16 cellular contexts compared by ENCODE assay signal in genomic region chr17:56798916-56799315, GRCh38. TPM values are rescaled to one million over a fixed set of nuclear protein-coding genes. Genes with fewer than 3 reads are reported as not detected.
DNase-seq lines count a peak whose midpoint lies in the region; ATAC-seq and TF ChIP-seq lines count a peak whose summit lies in the region.
"Had no signal": no experiment of that assay in that cellular context is flagged by ENCODE, and none has a peak within 500 bp of the region (broad histone marks: within the 10 kb centered on the region; RNA-seq: fewer than 3 reads in every experiment).

No MANE protein-coding gene starts in this region.

- H3K36me3 Mint-ChIP-seq in MCF 10A (ENCODE audit: insufficient read depth, unreplicated experiment) = peaks cover 5% of the 10 kb centered on the region
- H3K36me3 Mint-ChIP-seq in CD8-positive, alpha-beta T cell = peaks cover 12% of the 10 kb centered on the region
- H3K36me3 Mint-ChIP-seq: activated CD8-positive, alpha-beta memory T cell treated with anti-CD3 and anti-CD28 coated beads, Interleukin-2, amount 10 ng/mL, durations not matched to agents 7 days and 5 days; activated naive CD4-positive, alpha-beta T cell treated with anti-CD3 and anti-CD28 coated beads, Interleukin-2, amount 50 U/mL, for 72 hours had no signal

- H3K4me1 Mint-ChIP-seq in MCF 10A (ENCODE audit: insufficient read depth, unreplicated experiment) = peaks cover 4% of the 10 kb centered on the region
- H3K4me1 Mint-ChIP-seq in CD8-positive, alpha-beta T cell (ENCODE audit: low read depth) = no peaks in the 10 kb centered on the region
- H3K4me1 Mint-ChIP-seq: activated CD8-positive, alpha-beta memory T cell treated with anti-CD3 and anti-CD28 coated beads, Interleukin-2, amount 10 ng/mL, durations not matched to agents 7 days and 5 days; stimulated activated memory B cell treated with anti-CD40 and anti-IgM and Interleukin-4, amounts not matched to agents 10 μg/mL and 1 μg/mL and 100 μg/mL, for 72 hours had no signal

- no TSS peak for BruUV-seq in MCF 10A (replicated peaks; lab: Mats Ljungman, UMichigan)

- H3K27ac ChIP-seq in breast epithelium = no peak overlapping the region
- no peak overlapping the region for H3K27ac ChIP-seq in CD8-positive, alpha-beta T cell (ENCODE audit: low read depth, low read length)
- H3K27ac ChIP-seq: psoas muscle had no signal

- no peaks in the 10 kb centered on the region for H3K9me3 ChIP-seq in breast epithelium
- H3K9me3 ChIP-seq in CD8-positive, alpha-beta T cell (ENCODE audit: low read length) = no peaks in the 10 kb centered on the region
- H3K9me3 ChIP-seq: psoas muscle had no signal

- POLR2A ChIA-PET in MCF 10A (lab: Yijun Ruan, JAX) = interaction anchor here (0.9 to 1.9 kb wide), 2 partner anchors 10 to 12 kb away, joined by 3 to 9 read pairs; no protein-coding TSS in a partner anchor
- POLR2A ChIA-PET in CD8-positive, alpha-beta T cell (lab: Charles Lee) = no interaction called here

- no peak for ATAC-seq in GM21717 (IDR thresholded peaks at IDR 0.05; ENCODE audit: unreplicated experiment)
- no peak for ATAC-seq in CD8-positive, alpha-beta T cell
- ATAC-seq: activated CD8-positive, alpha-beta memory T cell treated with anti-CD3 and anti-CD28 coated beads, Interleukin-2, amount 10 ng/mL, durations not matched to agents 7 days and 5 days; activated naive CD4-positive, alpha-beta T cell treated with anti-CD3 and anti-CD28 coated beads, Interleukin-2, amount 50 U/mL, for 72 hours; psoas muscle; Right ventricle myocardium inferior; stimulated activated memory B cell treated with anti-CD40 and anti-IgM and Interleukin-4, amounts not matched to agents 10 μg/mL and 1 μg/mL and 100 μg/mL, for 72 hours had no signal

- H3K4me3 Mint-ChIP-seq in MCF 10A (ENCODE audit: unreplicated experiment) = no peak overlapping the region
- H3K4me3 Mint-ChIP-seq in CD8-positive, alpha-beta T cell = no peak overlapping the region
- H3K4me3 Mint-ChIP-seq: activated CD8-positive, alpha-beta memory T cell treated with anti-CD3 and anti-CD28 coated beads, Interleukin-2, amount 10 ng/mL, durations not matched to agents 7 days and 5 days; stimulated activated memory B cell treated with anti-CD40 and anti-IgM and Interleukin-4, amounts not matched to agents 10 μg/mL and 1 μg/mL and 100 μg/mL, for 72 hours had no signal

- no peak overlapping the region for H3K27ac Mint-ChIP-seq in MCF 10A (ENCODE audit: low read depth, unreplicated experiment)
- H3K27ac Mint-ChIP-seq in CD8-positive, alpha-beta T cell = no peak overlapping the region
- H3K27ac Mint-ChIP-seq: activated CD8-positive, alpha-beta memory T cell treated with anti-CD3 and anti-CD28 coated beads, Interleukin-2, amount 10 ng/mL, durations not matched to agents 7 days and 5 days; activated naive CD4-positive, alpha-beta T cell treated with anti-CD3 and anti-CD28 coated beads, Interleukin-2, amount 50 U/mL, for 72 hours; stimulated activated memory B cell treated with anti-CD40 and anti-IgM and Interleukin-4, amounts not matched to agents 10 μg/mL and 1 μg/mL and 100 μg/mL, for 72 hours had no signal

- H3K27me3 Mint-ChIP-seq in MCF 10A (ENCODE audit: insufficient read depth, unreplicated experiment) = no peaks in the 10 kb centered on the region
- H3K27me3 Mint-ChIP-seq in CD8-positive, alpha-beta T cell (ENCODE audit: low read depth) = no peaks in the 10 kb centered on the region
- H3K27me3 Mint-ChIP-seq: activated CD8-positive, alpha-beta memory T cell treated with anti-CD3 and anti-CD28 coated beads, Interleukin-2, amount 10 ng/mL, durations not matched to agents 7 days and 5 days; stimulated activated memory B cell treated with anti-CD40 and anti-IgM and Interleukin-4, amounts not matched to agents 10 μg/mL and 1 μg/mL and 100 μg/mL, for 72 hours had no signal

- H3K27me3 ChIP-seq in breast epithelium = no peaks in the 10 kb centered on the region
- no peaks in the 10 kb centered on the region for H3K27me3 ChIP-seq in CD8-positive, alpha-beta T cell (ENCODE audit: insufficient read depth, low read length)

- H3K4me1 ChIP-seq in breast epithelium = no peaks in the 10 kb centered on the region
- no peaks in the 10 kb centered on the region for H3K4me1 ChIP-seq in CD8-positive, alpha-beta T cell (ENCODE audit: insufficient read depth, low read length)
- H3K4me1 ChIP-seq: psoas muscle had no signal

- TF ChIP-seq POLR2A in breast epithelium (IDR thresholded peaks at IDR 0.05) = no peak

- no peaks in the 10 kb centered on the region for H3K36me3 ChIP-seq in breast epithelium
- no peaks in the 10 kb centered on the region for H3K36me3 ChIP-seq in CD8-positive, alpha-beta T cell (ENCODE audit: insufficient read depth, low read length)

- DNase-seq in MCF 10A (ENCODE audit: unreplicated experiment) (peak; percentile 58), breast epithelium (ENCODE audit: low spot score in 2 of 2) (no peak), NOMO-1 treated with DMSO at 0.1 percent for 48 hours (lab: John Stamatoyannopoulos, UW; ENCODE audit: unreplicated experiment) (peak; percentile 87), fibroblast of pulmonary artery (ENCODE audit: low read depth) (peak; percentile 12), renal cortical epithelial cell (ENCODE audit: low read depth) (peak; percentile 83), HT-29 (ENCODE audit: low spot score) (no peak)
- no peak for DNase-seq in CD8-positive, alpha-beta T cell
- DNase-seq: ACHN; activated CD8-positive, alpha-beta memory T cell treated with anti-CD3 and anti-CD28 coated beads, Interleukin-2, amount 10 ng/mL, durations not matched to agents 7 days and 5 days; DMS79 treated with DMSO at 0.1 percent for 48 hours; NCI-H1930; psoas muscle had no signal

- H3K4me3 ChIP-seq in breast epithelium = no peak overlapping the region
- no peak overlapping the region for H3K4me3 ChIP-seq in fibroblast of pulmonary artery (replicated peaks; ENCODE audit: low read depth, low read length)
- H3K4me3 ChIP-seq in CD8-positive, alpha-beta T cell (ENCODE audit: low read depth, low read length) = no peak overlapping the region
- H3K4me3 ChIP-seq: psoas muscle had no signal

- TF ChIP-seq CTCF in MCF 10A (IDR thresholded peaks at IDR 0.05; ENCODE audit: unreplicated experiment) (no peak), breast epithelium (IDR thresholded peaks at IDR 0.05) (no peak), fibroblast of pulmonary artery (IDR thresholded peaks at IDR 0.05; ENCODE audit: low read length, missing control alignments) (no peak)
- TF ChIP-seq CTCF in CD8-positive, alpha-beta T cell (IDR thresholded peaks at IDR 0.05) = no peak

- intact Hi-C loops in MCF 10A (cut with micrococcal nuclease) = no loop called here
- intact Hi-C loops in breast epithelium (cut with DNase I; ENCODE audit: low total_unique reads) = no loop called here
- intact Hi-C loops in CD8-positive, alpha-beta T cell (cut with DNase I, micrococcal nuclease) = no loop called here

- CTCF ChIA-PET in MCF 10A (lab: Yijun Ruan, JAX) = interaction anchor here (2.0 kb wide), 1 partner anchor 21 kb away, joined by 7 read pairs; no protein-coding TSS in a partner anchor
- CTCF ChIA-PET in CD8-positive, alpha-beta T cell (lab: Charles Lee) = interaction anchor here (1.4 to 1.6 kb wide), 2 partner anchors 18 to 21 kb away, joined by 4 to 5 read pairs; no protein-coding TSS in a partner anchor

- no peaks in the 10 kb centered on the region for H3K9me3 Mint-ChIP-seq in MCF 10A (ENCODE audit: unreplicated experiment)
- H3K9me3 Mint-ChIP-seq in CD8-positive, alpha-beta T cell = no peaks in the 10 kb centered on the region
- H3K9me3 Mint-ChIP-seq: activated naive CD4-positive, alpha-beta T cell treated with anti-CD3 and anti-CD28 coated beads, Interleukin-2, amount 50 U/mL, for 72 hours; stimulated activated memory B cell treated with anti-CD40 and anti-IgM and Interleukin-4, amounts not matched to agents 10 μg/mL and 1 μg/mL and 100 μg/mL, for 72 hours had no signal

RNA-seq across cellular contexts. Expression of gene C17orf67, which starts 34.8 kb away (rescaled TPM):
- total RNA-seq in MCF 10A (2022) = 3.3 and 3.5 TPM in 2 replicates
- 1 to 10 TPM in 2 of 3 donors, under 1 TPM in 1; 0.48 to 2.3 (median 2.0) TPM for total RNA-seq in breast epithelium
- total RNA-seq in renal cortical epithelial cell = 0.30 and 0.35 TPM in 2 replicates
- 0.81 and 1.7 TPM in 2 replicates for total RNA-seq in HT-29 (2014; rRNA removed; shearing (Covaris generic))
- 1 to 10 TPM; 2.4 to 2.9 TPM for total RNA-seq in CD8-positive, alpha-beta T cell

RNA-seq across cellular contexts. Expression of gene DGKE, which starts 35.0 kb away (rescaled TPM):
- total RNA-seq in MCF 10A (2022) (16.5 and 23.9 TPM in 2 replicates), breast epithelium (10 to 100 TPM in 2 of 3 donors, 1 to 10 TPM in 1; 7.0 to 13.8 (median 11.9) TPM), renal cortical epithelial cell (5.4 and 6.4 TPM in 2 replicates)
- 4.4 and 10.2 TPM in 2 replicates for total RNA-seq in HT-29 (2014; rRNA removed; shearing (Covaris generic))
- total RNA-seq in CD8-positive, alpha-beta T cell = 10 to 100 TPM; 24.4 to 25.4 TPM

Comparison
In these comparisons a context has a peak if more than half of its experiments do, and no peak if none do; other contexts are left out.
1. DNase-seq: peak in MCF 10A (single experiment), NOMO-1 treated with DMSO at 0.1 percent for 48 hours (single experiment), fibroblast of pulmonary artery (single experiment) and renal cortical epithelial cell (single experiment); none in breast epithelium (0 of 2), HT-29 (single experiment) and CD8-positive, alpha-beta T cell (0 of 7).